27 cellular contexts compared by ENCODE assay signal in genomic region chr18:23842305-23842704, GRCh38.
"Had no signal": no experiment of that assay in that cellular context is flagged by ENCODE, and none has a peak within 500 bp of the region (broad histone marks: within the 10 kb centered on the region; RNA-seq: fewer than 3 reads in every experiment).

No MANE protein-coding gene starts in this region.

- H3K4me1 Mint-ChIP-seq: stimulated activated memory B cell treated with anti-CD40 and anti-IgM and Interleukin-4, amounts not matched to agents 10 μg/mL and 1 μg/mL and 100 μg/mL, for 72 hours had no signal

- H3K36me3 Mint-ChIP-seq: stimulated activated effector memory CD8-positive, alpha-beta T cell treated with anti-CD3 and anti-CD28 coated beads, Interleukin-12 subunit alpha, Interleukin-12 subunit beta, amount 100 ng/mL, for 72 hours; stimulated activated memory B cell treated with anti-CD40 and anti-IgM and Interleukin-4, amounts not matched to agents 10 μg/mL and 1 μg/mL and 100 μg/mL, for 72 hours; stimulated activated naive B cell treated with anti-CD40 and anti-IgM and Interleukin-4, amounts not matched to agents 10 μg/mL and 1 μg/mL and 100 μg/mL, for 72 hours; type B pancreatic cell had no signal

- H3K27me3 ChIP-seq: stomach, suprapubic skin, testis, thyroid gland, tibial artery, tibial nerve, transverse colon, upper lobe of left lung, upper lobe of right lung, uterus, vagina had no signal

- H3K4me3 Mint-ChIP-seq: stimulated activated effector memory CD8-positive, alpha-beta T cell treated with anti-CD3 and anti-CD28 coated beads, Interleukin-12 subunit alpha, Interleukin-12 subunit beta, amount 100 ng/mL, for 72 hours; stimulated activated memory B cell treated with anti-CD40 and anti-IgM and Interleukin-4, amounts not matched to agents 10 μg/mL and 1 μg/mL and 100 μg/mL, for 72 hours; stimulated activated naive B cell treated with anti-CD40 and anti-IgM and Interleukin-4, amounts not matched to agents 10 μg/mL and 1 μg/mL and 100 μg/mL, for 72 hours; stimulated activated naive CD8-positive, alpha-beta T cell treated with anti-CD3 and anti-CD28 coated beads, Interleukin-15, amount 100 ng/mL, for 72 hours; stimulated activated naive CD8-positive, alpha-beta T cell treated with anti-CD3 and anti-CD28 coated beads, Interleukin-15, Interleukin-2, amounts not matched to agents 100 ng/mL and 50 ng/mL, for 24 hours; type B pancreatic cell had no signal

- H3K4me1 ChIP-seq: upper lobe of left lung had no signal

- H3K27me3 Mint-ChIP-seq: stimulated activated memory B cell treated with anti-CD40 and anti-IgM and Interleukin-4, amounts not matched to agents 10 μg/mL and 1 μg/mL and 100 μg/mL, for 72 hours; stimulated activated naive B cell treated with anti-CD40 and anti-IgM and Interleukin-4, amounts not matched to agents 10 μg/mL and 1 μg/mL and 100 μg/mL, for 72 hours; stimulated activated naive CD8-positive, alpha-beta T cell treated with anti-CD3 and anti-CD28 coated beads, Interleukin-15, amount 100 ng/mL, for 72 hours; stimulated activated naive CD8-positive, alpha-beta T cell treated with anti-CD3 and anti-CD28 coated beads, Interleukin-15, Interleukin-2, amounts not matched to agents 100 ng/mL and 50 ng/mL, for 24 hours had no signal

- H3K9me3 Mint-ChIP-seq: stimulated activated effector memory CD8-positive, alpha-beta T cell treated with anti-CD3 and anti-CD28 coated beads, Interleukin-12 subunit alpha, Interleukin-12 subunit beta, amount 100 ng/mL, for 72 hours; stimulated activated memory B cell treated with anti-CD40 and anti-IgM and Interleukin-4, amounts not matched to agents 10 μg/mL and 1 μg/mL and 100 μg/mL, for 72 hours; stimulated activated naive B cell treated with anti-CD40 and anti-IgM and Interleukin-4, amounts not matched to agents 10 μg/mL and 1 μg/mL and 100 μg/mL, for 72 hours; stimulated activated naive CD8-positive, alpha-beta T cell treated with anti-CD3 and anti-CD28 coated beads, Interleukin-15, amount 100 ng/mL, for 72 hours; stimulated activated naive CD8-positive, alpha-beta T cell treated with anti-CD3 and anti-CD28 coated beads, Interleukin-15, Interleukin-2, amounts not matched to agents 100 ng/mL and 50 ng/mL, for 24 hours; type B pancreatic cell had no signal

- H3K4me3 ChIP-seq: stomach, suprapubic skin, testis, thoracic aorta, thyroid gland, tibial artery, tibial nerve, transverse colon, upper lobe of left lung, upper lobe of right lung, uterus, vagina had no signal

- H3K36me3 ChIP-seq: thoracic aorta, thyroid gland, transverse colon, upper lobe of left lung, uterus had no signal

- H3K27ac ChIP-seq: stomach, suprapubic skin, testis, thoracic aorta, thyroid gland, tibial artery, tibial nerve, transverse colon, upper lobe of left lung, upper lobe of right lung, uterus, vagina had no signal

- DNase-seq: stimulated activated CD4-positive, alpha-beta T cell treated with anti-CD3 and anti-CD28 coated beads, Interleukin-2, amount 100 ng/mL, for 48 hours; stimulated activated CD4-positive, alpha-beta T cell treated with anti-CD3 and anti-CD28 coated beads, Interleukin-4, amount 100 ng/mL, for 1 hour; stimulated activated CD4-positive, alpha-beta T cell treated with anti-CD3 and anti-CD28 coated beads, Interleukin-4, amount 100 ng/mL, for 24 hours; stimulated activated CD4-positive, alpha-beta T cell treated with anti-CD3 and anti-CD28 coated beads, Interleukin-4, amount 100 ng/mL, for 4 hours; stimulated activated CD8-positive, alpha-beta memory T cell treated with anti-CD3 and anti-CD28 coated beads, Interleukin-4, amount 100 ng/mL, for 48 hours; stimulated activated naive B cell treated with anti-CD40 and anti-IgM and Interleukin-4, amounts not matched to agents 10 μg/mL and 1 μg/mL and 100 μg/mL, for 72 hours; stimulated activated naive CD4-positive, alpha-beta T cell; stimulated activated naive CD4-positive, alpha-beta T cell treated with Interleukin-2 at 50 U/mL for 16 hours; stimulated activated naive CD8-positive, alpha-beta T cell treated with anti-CD3 and anti-CD28 coated beads, Interleukin-15, amount 100 ng/mL, for 72 hours; stimulated activated naive CD8-positive, alpha-beta T cell treated with anti-CD3 and anti-CD28 coated beads, Interleukin-15, Interleukin-2, amounts not matched to agents 100 U/mL and 50 U/mL, for 24 hours; stomach; substantia nigra; testis; thyroid gland; tibial artery; transverse colon; upper lobe of right lung; uterus had no signal

- H3K27ac Mint-ChIP-seq: stimulated activated memory B cell treated with anti-CD40 and anti-IgM and Interleukin-4, amounts not matched to agents 10 μg/mL and 1 μg/mL and 100 μg/mL, for 72 hours; stimulated activated naive B cell treated with anti-CD40 and anti-IgM and Interleukin-4, amounts not matched to agents 10 μg/mL and 1 μg/mL and 100 μg/mL, for 72 hours; stimulated activated naive CD8-positive, alpha-beta T cell treated with anti-CD3 and anti-CD28 coated beads, Interleukin-15, amount 100 ng/mL, for 72 hours; stimulated activated naive CD8-positive, alpha-beta T cell treated with anti-CD3 and anti-CD28 coated beads, Interleukin-15, Interleukin-2, amounts not matched to agents 100 ng/mL and 50 ng/mL, for 24 hours; type B pancreatic cell had no signal

- H3K9me3 ChIP-seq: stomach, suprapubic skin, testis, thoracic aorta, thyroid gland, tibial artery, tibial nerve, transverse colon, upper lobe of left lung, upper lobe of right lung, uterus, vagina had no signal
